Comparison of ENCODE assay signal across 23 cellular contexts in genomic region chr17:34024303-34025178, GRCh38.
DNase-seq lines count a peak whose midpoint lies in the region; TF ChIP-seq lines count a peak whose summit lies in the region.
"Had no signal": no experiment of that assay in that cellular context is flagged by ENCODE, and none has a peak within 500 bp of the region (broad histone marks: within the 10 kb centered on the region; RNA-seq: fewer than 3 reads in every experiment).

No MANE protein-coding gene starts in this region.

- TF ChIP-seq CTCF in esophagus muscularis mucosa (IDR thresholded peaks at IDR 0.05): no peak

- H3K36me3 ChIP-seq in H7 (replicated peaks; ENCODE audit: control insufficient read depth, insufficient read depth, low read length) (no peaks in the 10 kb centered on the region), esophagus muscularis mucosa (no peaks in the 10 kb centered on the region)
- H3K36me3 ChIP-seq: breast epithelium, esophagus squamous epithelium, tibial artery had no signal

- intact Hi-C loops in esophagus muscularis mucosa (cut with DNase I): no loop called here

- no peak overlapping the region for H3K4me3 ChIP-seq in H7 (ENCODE audit: insufficient read depth, low read depth, low read length)
- H3K4me3 ChIP-seq in esophagus muscularis mucosa: no peak overlapping the region
- H3K4me3 ChIP-seq: breast epithelium, coronary artery, esophagus squamous epithelium, tibial artery had no signal

- TF ChIP-seq EP300 in esophagus muscularis mucosa (IDR thresholded peaks at IDR 0.05): no peak

- no peaks in the 10 kb centered on the region for H3K9me3 ChIP-seq in esophagus muscularis mucosa
- H3K9me3 ChIP-seq: breast epithelium, esophagus squamous epithelium, tibial artery had no signal

- H3K27me3 ChIP-seq in H7 (ENCODE audit: control insufficient read depth, insufficient read depth, low read length): no peaks in the 10 kb centered on the region
- H3K27me3 ChIP-seq in esophagus muscularis mucosa: peaks cover 0 to 3% (median 0%) of the 10 kb centered on the region in 4 donors
- H3K27me3 ChIP-seq: breast epithelium, esophagus squamous epithelium, tibial artery had no signal

- 51% methylated on average over 4 of the region's 4 CpGs for WGBS in esophagus muscularis mucosa

- peak; percentile 16 for DNase-seq in H7
- peak; percentile 25 for DNase-seq in UCSD-AML1 (lab: John Stamatoyannopoulos, UW; ENCODE audit: unreplicated experiment)
- DNase-seq in esophagus muscularis mucosa (ENCODE audit: extremely low spot score): peak; percentile 68
- DNase-seq in putamen (ENCODE audit: low spot score): peak; percentile 25
- DNase-seq in HCEC 1CT: no peak
- DNase-seq in H4 (ENCODE audit: low spot score): no peak
- no peak for DNase-seq in RPMI8226
- no peak for DNase-seq in HK-2 (ENCODE audit: unreplicated experiment)
- DNase-seq: ACHN; activated CD4-positive, alpha-beta T cell treated with anti-CD3 and anti-CD28 coated beads, Interleukin-2, amount 10 ng/mL, durations not matched to agents 7 days and 5 days; activated T-cell treated with anti-CD3 and anti-CD28 coated beads, Interleukin-2, amount 50 U/mL, for 48 hours; esophagus squamous epithelium; foreskin melanocyte; H9; natural killer cell; NCI-H2029; NCI-H2227 treated with DMSO at 0.1 percent for 48 hours; PC-3; SHP77; stimulated activated naive CD8-positive, alpha-beta T cell treated with anti-CD3 and anti-CD28 coated beads, Interleukin-15, amount 100 ng/mL, for 72 hours; tibial artery had no signal

- no peak for TF ChIP-seq POLR2A in esophagus muscularis mucosa (IDR thresholded peaks at IDR 0.05; ENCODE audit: low read depth)

- no peaks in the 10 kb centered on the region for H3K4me1 ChIP-seq in esophagus muscularis mucosa
- H3K4me1 ChIP-seq: breast epithelium, tibial artery had no signal

- no peak overlapping the region for H3K27ac ChIP-seq in esophagus muscularis mucosa (replicated peaks in 1 of 4)
- H3K27ac ChIP-seq: breast epithelium, coronary artery, esophagus squamous epithelium, tibial artery had no signal

Comparison
In these comparisons a context has a peak if more than half of its experiments do, and no peak if none do; other contexts are left out.
1. DNase-seq: peak in H7 (single experiment), UCSD-AML1 (single experiment), esophagus muscularis mucosa (single experiment) and putamen (single experiment); none in HCEC 1CT (single experiment), H4 (single experiment), RPMI8226 (single experiment) and HK-2 (single experiment).